24 cellular contexts compared by ENCODE assay signal in genomic region chr16:63816304-63816703, GRCh38.
A peak's percentile ranks its signal among the peaks of the same experiment; 100 is the strongest.
DNase-seq lines count a peak whose midpoint lies in the region; TF ChIP-seq lines count a peak whose summit lies in the region.
"Had no signal": no experiment of that assay in that cellular context is flagged by ENCODE, and none has a peak within 500 bp of the region (broad histone marks: within the 10 kb centered on the region; RNA-seq: fewer than 3 reads in every experiment).

No MANE protein-coding gene starts in this region.

- H3K4me3 Mint-ChIP-seq in brain: peak overlapping the region in 1 of 5 experiments; percentile 11
- peak overlapping the region; percentile 12 for H3K4me3 Mint-ChIP-seq in neural crest cell
- H3K4me3 Mint-ChIP-seq: B cell; CD8-positive, alpha-beta T cell; HFFc6 had no signal

- DNase-seq in Ammon's horn (ENCODE audit: low spot score) (peak; percentile 3), foreskin melanocyte (peak; percentile 69), neural crest cell (ENCODE audit: low read depth, low spot score) (no peak), HT-29 (ENCODE audit: low spot score) (no peak), NCI-H82 (lab: John Stamatoyannopoulos, UW) (no peak), hepatic stellate cell (ENCODE audit: low spot score) (no peak)
- DNase-seq in stimulated activated naive CD4-positive, alpha-beta T cell treated with Interleukin-2 at 50 U/mL for 16 hours (lab: John Stamatoyannopoulos, UW): no peak
- DNase-seq: CD8-positive, alpha-beta T cell; DMS153; DND-41; GOT3; HFFc6; IMR-90; KG1; MM.1S; NCI-H1694; NCI-H2029 treated with DMSO at 0.1 percent for 48 hours; NCI-H2171; NCI-H226; NCI-H510A; NCI-H69; SIG-M5 had no signal

- H3K4me1 Mint-ChIP-seq in brain: peaks cover 9% of the 10 kb centered on the region
- peaks cover 11% of the 10 kb centered on the region for H3K4me1 Mint-ChIP-seq in neural crest cell
- H3K4me1 Mint-ChIP-seq: B cell had no signal

- no peaks in the 10 kb centered on the region for H3K27me3 Mint-ChIP-seq in brain
- H3K27me3 Mint-ChIP-seq in neural crest cell (ENCODE audit: low read depth): no peaks in the 10 kb centered on the region
- H3K27me3 Mint-ChIP-seq: B cell had no signal

- H3K27ac Mint-ChIP-seq in brain (peak overlapping the region in 3 of 5 experiments; percentile 19 to 48 (median 34)), neural crest cell (ENCODE audit: unreplicated experiment) (peak overlapping the region; percentile 53)
- H3K27ac Mint-ChIP-seq: B cell; CD8-positive, alpha-beta T cell; HFFc6 had no signal

- no peaks in the 10 kb centered on the region for H3K36me3 Mint-ChIP-seq in brain
- peaks cover 6% of the 10 kb centered on the region for H3K36me3 Mint-ChIP-seq in neural crest cell (ENCODE audit: low read depth)
- H3K36me3 Mint-ChIP-seq: CD8-positive, alpha-beta T cell had no signal

- TF ChIP-seq CTCF in brain (conservative IDR thresholded peaks at IDR 0.05): no peak
- TF ChIP-seq CTCF in neural crest cell (conservative IDR thresholded peaks at IDR 0.05): no peak

- H3K9me3 Mint-ChIP-seq in brain: peaks cover 0 to 5% (median 2%) of the 10 kb centered on the region in 5 experiments
- peaks cover 17% of the 10 kb centered on the region for H3K9me3 Mint-ChIP-seq in neural crest cell

Comparison
In these comparisons a context has a peak if more than half of its experiments do, and no peak if none do; other contexts are left out.
1. DNase-seq: peak in Ammon's horn (single experiment) and foreskin melanocyte (single experiment); none in neural crest cell (single experiment), HT-29 (single experiment), NCI-H82 (single experiment), stimulated activated naive CD4-positive, alpha-beta T cell treated with Interleukin-2 at 50 U/mL for 16 hours (single experiment) and hepatic stellate cell (single experiment).